Comparison of ENCODE assay signal across 8 cellular contexts in the genomic region with DNA sequence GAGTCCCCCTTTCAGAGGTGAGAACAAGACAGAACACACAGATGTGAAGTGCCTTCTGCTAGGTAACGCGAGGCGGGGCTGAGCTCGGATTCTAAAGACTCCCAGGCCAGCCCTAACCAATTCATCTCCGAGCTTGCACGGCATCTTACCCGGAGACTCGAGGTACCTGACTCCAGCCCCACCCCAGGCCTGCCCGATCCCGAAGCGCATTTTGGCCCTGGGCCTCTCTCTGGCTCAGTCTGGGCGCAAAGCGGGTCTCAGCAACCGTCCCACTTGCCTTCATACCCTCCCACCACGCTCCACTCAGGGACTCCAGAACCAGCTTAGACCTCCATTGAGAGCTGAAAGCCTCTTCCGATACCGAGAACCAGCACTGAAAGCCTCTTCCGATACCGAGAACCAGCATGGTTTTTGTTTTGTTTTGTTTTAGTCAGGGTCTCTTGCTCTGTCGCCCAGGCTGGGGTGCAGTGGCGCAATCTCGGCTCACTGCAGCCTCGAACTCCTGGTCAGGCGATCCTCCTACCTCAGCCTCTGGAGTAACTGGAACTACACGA. TPM values are rescaled to one million over a fixed set of nuclear protein-coding genes. Genes with fewer than 3 reads are reported as not detected.
DNase-seq lines count a peak whose midpoint lies in the region; ATAC-seq and TF ChIP-seq lines count a peak whose summit lies in the region.

No MANE protein-coding gene starts in this region.

- peak overlapping the region; percentile 88 to 89 for H3K9ac ChIP-seq in stomach smooth muscle (ENCODE audit: low read length in 2 of 2)

- POLR2A ChIA-PET in BJ (lab: Charles Lee), result interaction anchor here (0.5 kb wide), 1 partner anchor 262 kb away, joined by 3 read pairs; no protein-coding TSS in a partner anchor

- peaks cover 3% of the 10 kb centered on the region for H3K27me3 Mint-ChIP-seq in nephron (ENCODE audit: low read depth)

- H3K4me3 Mint-ChIP-seq in nephron, result peak overlapping the region; percentile 93 to 98 (median 98)

- H3K27ac ChIP-seq in stomach smooth muscle (ENCODE audit: low read length), result peak overlapping the region; percentile 90

- H3K4me3 ChIP-seq in BJ (ENCODE audit: low read depth, low read length) (peak overlapping the region; percentile 93), stomach smooth muscle (ENCODE audit: low read length in 2 of 2) (peak overlapping the region; percentile 91 to 95)

- H3K27ac Mint-ChIP-seq in nephron, result peak overlapping the region; percentile 96 to 100 (median 99)

- CTCF ChIA-PET in BJ (lab: Yijun Ruan, JAX), result interaction anchor here (0.9 to 9.3 kb wide), 6 partner anchors 10 to 325 kb away, joined by 3 to 63 read pairs (median 4); no protein-coding TSS in a partner anchor

- peak; percentile 55 for ATAC-seq in HG03378 (IDR thresholded peaks at IDR 0.05; ENCODE audit: unreplicated experiment)

- peaks cover 1% of the 10 kb centered on the region for H3K36me3 ChIP-seq in BJ (ENCODE audit: control insufficient read depth, insufficient read depth, low read length)
- peaks cover 2 to 5% of the 10 kb centered on the region in 2 donors for H3K36me3 ChIP-seq in stomach smooth muscle (ENCODE audit: control insufficient read depth in 2 of 2, insufficient read depth in 2 of 2, low read length in 2 of 2)

- H3K9me3 ChIP-seq in stomach smooth muscle (ENCODE audit: control insufficient read depth in 2 of 2, low read length in 2 of 2), result no peaks in the 10 kb centered on the region

- no peaks in the 10 kb centered on the region for H3K9me3 Mint-ChIP-seq in nephron

- H3K27me3 ChIP-seq in BJ (ENCODE audit: control insufficient read depth, insufficient read depth, low read length), result no peaks in the 10 kb centered on the region
- no peaks in the 10 kb centered on the region for H3K27me3 ChIP-seq in stomach smooth muscle (ENCODE audit: control insufficient read depth in 1 of 2, insufficient read depth in 2 of 2, low read length in 2 of 2)

- TF ChIP-seq CTCF in BJ (IDR thresholded peaks at IDR 0.05; ENCODE audit: insufficient read depth, low read depth, low read length) (no peak), nephron (IDR thresholded peaks at IDR 0.05; ENCODE audit: unreplicated experiment in 3 of 3) (no peak)

- H3K36me3 Mint-ChIP-seq in nephron (ENCODE audit: low read depth), result peaks cover 23% of the 10 kb centered on the region

- DNase-seq in BJ (ENCODE audit: low read depth) (no peak), NCI-H82 (lab: John Stamatoyannopoulos, UW) (peak; percentile 87), activated T-cell treated with anti-CD3 and anti-CD28 coated beads for 1 hour (ENCODE audit: low read depth) (peak; percentile 58), erythroblast (lab: John Stamatoyannopoulos, UW) (peak; percentile 71 to 81)

- H3K4me1 ChIP-seq in stomach smooth muscle (ENCODE audit: control insufficient read depth, insufficient read depth, low read length), result peaks cover 5% of the 10 kb centered on the region

- peaks cover 51% of the 10 kb centered on the region for H3K4me1 Mint-ChIP-seq in nephron

- TF ChIP-seq POLR2A in GM19193 (IDR thresholded peaks at IDR 0.05; ENCODE audit: extremely low read depth, insufficient read depth, insufficient read length) (peak; percentile 57), erythroblast (IDR thresholded peaks at IDR 0.05; ENCODE audit: low read length) (peak; percentile 7)

RNA-seq across cellular contexts. Expression of gene DYNLRB1, which starts 0.7 kb away (rescaled TPM):
- 310 and 320 TPM in 2 replicates for polyA plus RNA-seq in BJ (2011; rRNA removed)
- polyA minus RNA-seq in BJ (2011; rRNA and poly(A)+ RNA removed), result 119 and 193 TPM in 2 replicates

RNA-seq across cellular contexts. Expression of gene MAP1LC3A, which starts 43.0 kb away (rescaled TPM):
- polyA plus RNA-seq in BJ (2011; rRNA removed), result 28.7 and 33.7 TPM in 2 replicates
- polyA minus RNA-seq in BJ (2011; rRNA and poly(A)+ RNA removed), result 19.6 and 20.9 TPM in 2 replicates
